In the genomic region with DNA sequence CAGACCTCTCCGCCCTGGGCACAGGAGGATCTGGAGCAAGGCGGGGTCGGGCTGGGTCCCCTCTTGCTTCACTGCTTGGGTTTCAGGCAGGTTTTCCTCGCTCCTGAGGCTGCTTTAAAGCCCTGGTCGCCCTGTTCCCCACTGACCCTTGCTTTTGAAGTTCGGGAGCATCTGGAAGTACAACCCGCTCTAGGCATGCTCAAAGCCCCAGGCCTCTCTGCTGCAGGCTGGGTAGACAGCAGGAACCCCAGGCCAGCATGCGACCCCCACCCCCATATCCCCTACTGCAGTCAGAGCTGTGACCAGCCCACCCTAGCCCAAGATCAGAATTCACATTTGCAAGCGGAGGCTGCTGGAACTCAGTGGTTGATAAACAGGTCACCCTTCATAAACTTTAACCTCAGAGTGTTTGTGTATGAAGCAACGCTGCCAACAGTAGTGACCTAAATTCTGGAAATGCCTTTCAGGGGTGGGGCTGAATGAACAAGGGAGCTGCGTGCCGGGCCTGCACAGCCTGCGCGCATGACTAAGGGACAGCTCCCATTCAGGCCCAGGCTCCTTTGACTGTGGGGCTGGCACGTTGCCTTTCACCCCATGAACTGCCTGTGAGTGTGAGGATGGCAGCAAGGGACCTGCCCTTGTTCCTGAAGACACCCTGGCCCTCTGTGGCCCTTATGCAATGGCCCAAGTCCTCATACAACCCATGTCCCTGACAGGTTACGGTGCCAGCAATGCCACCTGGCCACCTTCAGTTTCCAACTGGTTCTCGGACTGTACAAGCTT, we compare ENCODE assay signal across 1 cellular context.
TF ChIP-seq lines count a peak whose summit lies in the region.

No MANE protein-coding gene starts in this region.

TF ChIP-seq in HepG2, 621 proteins besides CTCF, POLR2A, EP300 and RAD21 (continued from another document and continues in another):
- TF ChIP-seq ZSCAN25 (CRISPR knock-in tag; IDR thresholded peaks at IDR 0.05), result peak; percentile 30; the same call in 1 of the 2 replicates
- TF ChIP-seq NKX3-1 (CRISPR knock-in tag; IDR thresholded peaks at IDR 0.05), result 0 out of 2 replicates have a peak, but pooled peaks have one; percentile 48
- no peak for TF ChIP-seq NONO (IDR thresholded peaks at IDR 0.05)
- peak; percentile 77; the same call in 1 of the 2 replicates for TF ChIP-seq NONO (CRISPR knock-in tag; conservative IDR thresholded peaks at IDR 0.05)
- 0 out of 2 replicates have a peak, but pooled peaks have one; percentile 8 for TF ChIP-seq NFE2L2 (IDR thresholded peaks at IDR 0.05; ENCODE audit: low read length)
- no peak for TF ChIP-seq KDM4B (CRISPR knock-in tag; IDR thresholded peaks at IDR 0.05)
- TF ChIP-seq, protein P1, sequence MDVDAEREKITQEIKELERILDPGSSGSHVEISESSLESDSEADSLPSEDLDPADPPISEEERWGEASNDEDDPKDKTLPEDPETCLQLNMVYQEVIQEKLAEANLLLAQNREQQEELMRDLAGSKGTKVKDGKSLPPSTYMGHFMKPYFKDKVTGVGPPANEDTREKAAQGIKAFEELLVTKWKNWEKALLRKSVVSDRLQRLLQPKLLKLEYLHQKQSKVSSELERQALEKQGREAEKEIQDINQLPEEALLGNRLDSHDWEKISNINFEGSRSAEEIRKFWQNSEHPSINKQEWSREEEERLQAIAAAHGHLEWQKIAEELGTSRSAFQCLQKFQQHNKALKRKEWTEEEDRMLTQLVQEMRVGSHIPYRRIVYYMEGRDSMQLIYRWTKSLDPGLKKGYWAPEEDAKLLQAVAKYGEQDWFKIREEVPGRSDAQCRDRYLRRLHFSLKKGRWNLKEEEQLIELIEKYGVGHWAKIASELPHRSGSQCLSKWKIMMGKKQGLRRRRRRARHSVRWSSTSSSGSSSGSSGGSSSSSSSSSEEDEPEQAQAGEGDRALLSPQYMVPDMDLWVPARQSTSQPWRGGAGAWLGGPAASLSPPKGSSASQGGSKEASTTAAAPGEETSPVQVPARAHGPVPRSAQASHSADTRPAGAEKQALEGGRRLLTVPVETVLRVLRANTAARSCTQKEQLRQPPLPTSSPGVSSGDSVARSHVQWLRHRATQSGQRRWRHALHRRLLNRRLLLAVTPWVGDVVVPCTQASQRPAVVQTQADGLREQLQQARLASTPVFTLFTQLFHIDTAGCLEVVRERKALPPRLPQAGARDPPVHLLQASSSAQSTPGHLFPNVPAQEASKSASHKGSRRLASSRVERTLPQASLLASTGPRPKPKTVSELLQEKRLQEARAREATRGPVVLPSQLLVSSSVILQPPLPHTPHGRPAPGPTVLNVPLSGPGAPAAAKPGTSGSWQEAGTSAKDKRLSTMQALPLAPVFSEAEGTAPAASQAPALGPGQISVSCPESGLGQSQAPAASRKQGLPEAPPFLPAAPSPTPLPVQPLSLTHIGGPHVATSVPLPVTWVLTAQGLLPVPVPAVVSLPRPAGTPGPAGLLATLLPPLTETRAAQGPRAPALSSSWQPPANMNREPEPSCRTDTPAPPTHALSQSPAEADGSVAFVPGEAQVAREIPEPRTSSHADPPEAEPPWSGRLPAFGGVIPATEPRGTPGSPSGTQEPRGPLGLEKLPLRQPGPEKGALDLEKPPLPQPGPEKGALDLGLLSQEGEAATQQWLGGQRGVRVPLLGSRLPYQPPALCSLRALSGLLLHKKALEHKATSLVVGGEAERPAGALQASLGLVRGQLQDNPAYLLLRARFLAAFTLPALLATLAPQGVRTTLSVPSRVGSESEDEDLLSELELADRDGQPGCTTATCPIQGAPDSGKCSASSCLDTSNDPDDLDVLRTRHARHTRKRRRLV (CRISPR knock-in tag; IDR thresholded peaks at IDR 0.05), result no peak
- TF ChIP-seq, protein P2, sequence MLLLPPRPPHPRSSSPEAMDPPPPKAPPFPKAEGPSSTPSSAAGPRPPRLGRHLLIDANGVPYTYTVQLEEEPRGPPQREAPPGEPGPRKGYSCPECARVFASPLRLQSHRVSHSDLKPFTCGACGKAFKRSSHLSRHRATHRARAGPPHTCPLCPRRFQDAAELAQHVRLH (CRISPR knock-in tag; IDR thresholded peaks at IDR 0.05; ENCODE audit: borderline replicate concordance, low read depth), result peak; percentile 76; the same call in 1 of the 2 replicates
- TF ChIP-seq, protein P3, sequence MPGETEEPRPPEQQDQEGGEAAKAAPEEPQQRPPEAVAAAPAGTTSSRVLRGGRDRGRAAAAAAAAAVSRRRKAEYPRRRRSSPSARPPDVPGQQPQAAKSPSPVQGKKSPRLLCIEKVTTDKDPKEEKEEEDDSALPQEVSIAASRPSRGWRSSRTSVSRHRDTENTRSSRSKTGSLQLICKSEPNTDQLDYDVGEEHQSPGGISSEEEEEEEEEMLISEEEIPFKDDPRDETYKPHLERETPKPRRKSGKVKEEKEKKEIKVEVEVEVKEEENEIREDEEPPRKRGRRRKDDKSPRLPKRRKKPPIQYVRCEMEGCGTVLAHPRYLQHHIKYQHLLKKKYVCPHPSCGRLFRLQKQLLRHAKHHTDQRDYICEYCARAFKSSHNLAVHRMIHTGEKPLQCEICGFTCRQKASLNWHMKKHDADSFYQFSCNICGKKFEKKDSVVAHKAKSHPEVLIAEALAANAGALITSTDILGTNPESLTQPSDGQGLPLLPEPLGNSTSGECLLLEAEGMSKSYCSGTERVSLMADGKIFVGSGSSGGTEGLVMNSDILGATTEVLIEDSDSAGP (CRISPR knock-in tag; IDR thresholded peaks at IDR 0.05; ENCODE audit: borderline replicate concordance), result peak; percentile 77; the same call in 1 of the 2 replicates
- TF ChIP-seq ZNF766 (CRISPR knock-in tag; IDR thresholded peaks at IDR 0.05; ENCODE audit: borderline replicate concordance), result 0 out of 2 replicates have a peak, but pooled peaks have one; percentile 75
- TF ChIP-seq, protein P4, sequence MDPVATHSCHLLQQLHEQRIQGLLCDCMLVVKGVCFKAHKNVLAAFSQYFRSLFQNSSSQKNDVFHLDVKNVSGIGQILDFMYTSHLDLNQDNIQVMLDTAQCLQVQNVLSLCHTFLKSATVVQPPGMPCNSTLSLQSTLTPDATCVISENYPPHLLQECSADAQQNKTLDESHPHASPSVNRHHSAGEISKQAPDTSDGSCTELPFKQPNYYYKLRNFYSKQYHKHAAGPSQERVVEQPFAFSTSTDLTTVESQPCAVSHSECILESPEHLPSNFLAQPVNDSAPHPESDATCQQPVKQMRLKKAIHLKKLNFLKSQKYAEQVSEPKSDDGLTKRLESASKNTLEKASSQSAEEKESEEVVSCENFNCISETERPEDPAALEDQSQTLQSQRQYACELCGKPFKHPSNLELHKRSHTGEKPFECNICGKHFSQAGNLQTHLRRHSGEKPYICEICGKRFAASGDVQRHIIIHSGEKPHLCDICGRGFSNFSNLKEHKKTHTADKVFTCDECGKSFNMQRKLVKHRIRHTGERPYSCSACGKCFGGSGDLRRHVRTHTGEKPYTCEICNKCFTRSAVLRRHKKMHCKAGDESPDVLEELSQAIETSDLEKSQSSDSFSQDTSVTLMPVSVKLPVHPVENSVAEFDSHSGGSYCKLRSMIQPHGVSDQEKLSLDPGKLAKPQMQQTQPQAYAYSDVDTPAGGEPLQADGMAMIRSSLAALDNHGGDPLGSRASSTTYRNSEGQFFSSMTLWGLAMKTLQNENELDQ (CRISPR knock-in tag; IDR thresholded peaks at IDR 0.05; ENCODE audit: borderline replicate concordance), result 0 out of 2 replicates have a peak, but pooled peaks have one; percentile 23
- 0 out of 2 replicates have a peak, but pooled peaks have one; percentile 38 for TF ChIP-seq ZFP41 (CRISPR knock-in tag; IDR thresholded peaks at IDR 0.05; ENCODE audit: borderline replicate concordance)
- peak; percentile 33; the same call in 1 of the 2 replicates for TF ChIP-seq ZNF652 (CRISPR knock-in tag; IDR thresholded peaks at IDR 0.05; ENCODE audit: borderline replicate concordance, low read depth)
- TF ChIP-seq RNF2 (conservative IDR thresholded peaks at IDR 0.05; ENCODE audit: low read depth), result peak; percentile 75
- no peak for TF ChIP-seq GATA4 (IDR thresholded peaks at IDR 0.05; ENCODE audit: borderline replicate concordance, low read depth)
- TF ChIP-seq ARNT2 (CRISPR knock-in tag; IDR thresholded peaks at IDR 0.05; ENCODE audit: low read depth), result peak; percentile 80; the same call in 1 of the 2 replicates
- TF ChIP-seq ZNF792 (CRISPR knock-in tag; IDR thresholded peaks at IDR 0.05), result 0 out of 2 replicates have a peak, but pooled peaks have one; percentile 52
- peak; percentile 23; the same call in 1 of the 2 replicates for TF ChIP-seq ZNF605 (CRISPR knock-in tag; IDR thresholded peaks at IDR 0.05)
- TF ChIP-seq, protein P5, sequence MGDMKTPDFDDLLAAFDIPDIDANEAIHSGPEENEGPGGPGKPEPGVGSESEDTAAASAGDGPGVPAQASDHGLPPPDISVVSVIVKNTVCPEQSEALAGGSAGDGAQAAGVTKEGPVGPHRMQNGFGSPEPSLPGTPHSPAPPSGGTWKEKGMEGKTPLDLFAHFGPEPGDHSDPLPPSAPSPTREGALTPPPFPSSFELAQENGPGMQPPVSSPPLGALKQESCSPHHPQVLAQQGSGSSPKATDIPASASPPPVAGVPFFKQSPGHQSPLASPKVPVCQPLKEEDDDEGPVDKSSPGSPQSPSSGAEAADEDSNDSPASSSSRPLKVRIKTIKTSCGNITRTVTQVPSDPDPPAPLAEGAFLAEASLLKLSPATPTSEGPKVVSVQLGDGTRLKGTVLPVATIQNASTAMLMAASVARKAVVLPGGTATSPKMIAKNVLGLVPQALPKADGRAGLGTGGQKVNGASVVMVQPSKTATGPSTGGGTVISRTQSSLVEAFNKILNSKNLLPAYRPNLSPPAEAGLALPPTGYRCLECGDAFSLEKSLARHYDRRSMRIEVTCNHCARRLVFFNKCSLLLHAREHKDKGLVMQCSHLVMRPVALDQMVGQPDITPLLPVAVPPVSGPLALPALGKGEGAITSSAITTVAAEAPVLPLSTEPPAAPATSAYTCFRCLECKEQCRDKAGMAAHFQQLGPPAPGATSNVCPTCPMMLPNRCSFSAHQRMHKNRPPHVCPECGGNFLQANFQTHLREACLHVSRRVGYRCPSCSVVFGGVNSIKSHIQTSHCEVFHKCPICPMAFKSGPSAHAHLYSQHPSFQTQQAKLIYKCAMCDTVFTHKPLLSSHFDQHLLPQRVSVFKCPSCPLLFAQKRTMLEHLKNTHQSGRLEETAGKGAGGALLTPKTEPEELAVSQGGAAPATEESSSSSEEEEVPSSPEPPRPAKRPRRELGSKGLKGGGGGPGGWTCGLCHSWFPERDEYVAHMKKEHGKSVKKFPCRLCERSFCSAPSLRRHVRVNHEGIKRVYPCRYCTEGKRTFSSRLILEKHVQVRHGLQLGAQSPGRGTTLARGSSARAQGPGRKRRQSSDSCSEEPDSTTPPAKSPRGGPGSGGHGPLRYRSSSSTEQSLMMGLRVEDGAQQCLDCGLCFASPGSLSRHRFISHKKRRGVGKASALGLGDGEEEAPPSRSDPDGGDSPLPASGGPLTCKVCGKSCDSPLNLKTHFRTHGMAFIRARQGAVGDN (CRISPR knock-in tag; IDR thresholded peaks at IDR 0.05), result peak; percentile 100
- TF ChIP-seq ZNF552 (CRISPR knock-in tag; IDR thresholded peaks at IDR 0.05; ENCODE audit: borderline replicate concordance), result 0 out of 2 replicates have a peak, but pooled peaks have one; percentile 52
- 0 out of 2 replicates have a peak, but pooled peaks have one; percentile 37 for TF ChIP-seq SIX4 (CRISPR knock-in tag; IDR thresholded peaks at IDR 0.05)
- peak; percentile 80; the same call in 1 of the 2 replicates for TF ChIP-seq ARNTL (CRISPR knock-in tag; IDR thresholded peaks at IDR 0.05)
- TF ChIP-seq MTA1 (CRISPR knock-in tag; IDR thresholded peaks at IDR 0.05; ENCODE audit: borderline replicate concordance), result peak; percentile 86
- peak; percentile 87 for TF ChIP-seq GATAD2A (CRISPR knock-in tag; IDR thresholded peaks at IDR 0.05)
- no peak for TF ChIP-seq IRF9 (CRISPR knock-in tag; IDR thresholded peaks at IDR 0.05; ENCODE audit: borderline replicate concordance)
- peak; percentile 99 for TF ChIP-seq KLF12 (CRISPR knock-in tag; IDR thresholded peaks at IDR 0.05; ENCODE audit: borderline replicate concordance)
- TF ChIP-seq MED13 (CRISPR knock-in tag; IDR thresholded peaks at IDR 0.05), result peak; percentile 45; the same call in 1 of the 2 replicates
- peak; percentile 61 for TF ChIP-seq EED (CRISPR knock-in tag; IDR thresholded peaks at IDR 0.05)
- peak; percentile 52 for TF ChIP-seq KDM2A (CRISPR knock-in tag; IDR thresholded peaks at IDR 0.05; ENCODE audit: borderline replicate concordance, low read depth)
- TF ChIP-seq, protein P6, sequence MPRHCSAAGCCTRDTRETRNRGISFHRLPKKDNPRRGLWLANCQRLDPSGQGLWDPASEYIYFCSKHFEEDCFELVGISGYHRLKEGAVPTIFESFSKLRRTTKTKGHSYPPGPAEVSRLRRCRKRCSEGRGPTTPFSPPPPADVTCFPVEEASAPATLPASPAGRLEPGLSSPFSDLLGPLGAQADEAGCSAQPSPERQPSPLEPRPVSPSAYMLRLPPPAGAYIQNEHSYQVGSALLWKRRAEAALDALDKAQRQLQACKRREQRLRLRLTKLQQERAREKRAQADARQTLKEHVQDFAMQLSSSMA (CRISPR knock-in tag; IDR thresholded peaks at IDR 0.05), result peak; percentile 82; the same call in 1 of the 2 replicates
- no peak; the same call in 1 of the 2 replicates for TF ChIP-seq ZNF446 (CRISPR knock-in tag; IDR thresholded peaks at IDR 0.05)
- no peak for TF ChIP-seq CBX2 (IDR thresholded peaks at IDR 0.05; ENCODE audit: low read depth, low read length)
- 0 out of 2 replicates have a peak, but pooled peaks have one; percentile 43 for TF ChIP-seq CBX2 (CRISPR knock-in tag; IDR thresholded peaks at IDR 0.05; ENCODE audit: low read depth)
- no peak; the same call in 1 of the 2 replicates for TF ChIP-seq ZNF556 (CRISPR knock-in tag; IDR thresholded peaks at IDR 0.05; ENCODE audit: borderline replicate concordance)
- TF ChIP-seq RARA (CRISPR knock-in tag; IDR thresholded peaks at IDR 0.05), result peak; percentile 94
- TF ChIP-seq HNRNPL (IDR thresholded peaks at IDR 0.05; ENCODE audit: low read depth, low read length), result peak; percentile 58; the same call in 1 of the 2 replicates
- TF ChIP-seq KDM5B (CRISPR knock-in tag; IDR thresholded peaks at IDR 0.05; ENCODE audit: borderline replicate concordance), result peak; percentile 63
- TF ChIP-seq NR2F6 (IDR thresholded peaks at IDR 0.05), result peak; percentile 90
- peak; percentile 94 for TF ChIP-seq NR2F6 (CRISPR knock-in tag; IDR thresholded peaks at IDR 0.05)
- TF ChIP-seq, protein P7, sequence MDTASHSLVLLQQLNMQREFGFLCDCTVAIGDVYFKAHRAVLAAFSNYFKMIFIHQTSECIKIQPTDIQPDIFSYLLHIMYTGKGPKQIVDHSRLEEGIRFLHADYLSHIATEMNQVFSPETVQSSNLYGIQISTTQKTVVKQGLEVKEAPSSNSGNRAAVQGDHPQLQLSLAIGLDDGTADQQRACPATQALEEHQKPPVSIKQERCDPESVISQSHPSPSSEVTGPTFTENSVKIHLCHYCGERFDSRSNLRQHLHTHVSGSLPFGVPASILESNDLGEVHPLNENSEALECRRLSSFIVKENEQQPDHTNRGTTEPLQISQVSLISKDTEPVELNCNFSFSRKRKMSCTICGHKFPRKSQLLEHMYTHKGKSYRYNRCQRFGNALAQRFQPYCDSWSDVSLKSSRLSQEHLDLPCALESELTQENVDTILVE (CRISPR knock-in tag; IDR thresholded peaks at IDR 0.05), result peak; percentile 60
